In the genomic region with DNA sequence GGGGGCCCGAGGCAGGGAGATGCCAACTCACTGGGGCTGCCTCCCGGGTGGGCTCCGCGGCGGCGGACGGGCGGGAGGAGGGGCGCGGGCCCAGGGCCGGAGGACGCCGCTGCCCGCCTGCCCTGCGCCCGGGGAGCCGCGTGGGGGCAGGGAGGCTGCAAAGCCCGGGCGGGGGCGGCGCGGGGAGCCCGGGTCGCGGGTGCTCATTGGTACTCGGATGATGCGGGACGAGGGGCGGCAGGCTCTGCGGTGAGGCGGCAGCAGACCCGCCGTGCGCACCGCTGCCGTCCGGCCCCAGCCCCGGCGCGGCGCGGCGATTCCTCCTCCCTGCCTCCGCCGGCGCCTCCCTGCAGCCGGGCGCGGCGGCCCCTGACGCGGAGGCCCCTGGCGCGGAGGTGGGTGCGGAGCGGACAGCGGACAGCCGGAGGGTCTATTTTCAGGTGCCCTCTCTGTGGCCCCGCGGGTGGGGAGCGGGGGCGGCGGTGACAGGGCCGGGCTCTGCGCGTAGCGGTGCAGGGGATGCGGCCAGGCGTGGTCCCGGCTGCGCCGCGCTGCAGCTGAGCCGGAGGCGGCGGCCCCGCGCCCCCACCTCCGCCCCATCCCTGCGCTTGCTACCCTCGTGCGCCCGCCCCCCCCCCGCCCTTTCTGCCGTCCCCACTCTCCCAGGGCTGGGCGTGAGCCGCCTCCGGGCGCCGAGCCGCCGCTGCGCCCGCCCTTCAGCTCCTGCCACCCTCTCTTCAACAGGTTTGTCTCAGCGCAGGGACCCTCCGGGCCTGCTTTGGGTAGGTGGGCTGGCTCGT, we compare ENCODE assay signal across 8 cellular contexts. TPM values are rescaled to one million over a fixed set of nuclear protein-coding genes. Genes with fewer than 3 reads are reported as not detected.
DNase-seq lines count a peak whose midpoint lies in the region; ATAC-seq and TF ChIP-seq lines count a peak whose summit lies in the region.

No MANE protein-coding gene starts in this region.

- peaks cover 45% of the 10 kb centered on the region for H3K79me2 ChIP-seq in PC-3 (ENCODE audit: low read length)

- POLR2A ChIA-PET in PC-3 (lab: Charles Lee; ENCODE audit: unreplicated experiment), result no interaction called here

- no peaks in the 10 kb centered on the region for H3K36me3 ChIP-seq in PC-3 (ENCODE audit: low read depth, low read length)
- no peaks in the 10 kb centered on the region for H3K36me3 ChIP-seq in brain microvascular endothelial cell (replicated peaks)
- no peaks in the 10 kb centered on the region for H3K36me3 ChIP-seq in iPS-20b (ENCODE audit: insufficient read depth, low read depth, low read length)
- H3K36me3 ChIP-seq in skeletal muscle tissue (ENCODE audit: control insufficient read depth in 3 of 3, insufficient read depth in 3 of 3, low read length in 3 of 3), result no peaks in the 10 kb centered on the region

- H3K9ac ChIP-seq in PC-3 (ENCODE audit: low read length) (peak overlapping the region; percentile 67), iPS-20b (ENCODE audit: low read depth, low read length) (peak overlapping the region; percentile 78; the same call in 1 of the 2 replicates), skeletal muscle tissue (ENCODE audit: low read depth in 1 of 3, low read length in 3 of 3) (peak overlapping the region; percentile 54 to 82 (median 68))

- H3K9me2 ChIP-seq in PC-3 (replicated peaks; ENCODE audit: low read length), result no peaks in the 10 kb centered on the region

- in situ Hi-C loops in brain microvascular endothelial cell (cut with HindIII; ENCODE audit: low pct_ligation_motif_present, low sequenced_read_pairs), result no loop called here

- H3K27ac ChIP-seq in PC-3 (ENCODE audit: low read length) (peak overlapping the region; percentile 43), brain microvascular endothelial cell (peak overlapping the region; percentile 48), iPS-20b (ENCODE audit: low read length) (no peak overlapping the region), skeletal muscle tissue (ENCODE audit: low read depth, low read length) (peak overlapping the region; percentile 61)

- ATAC-seq in HG02884 (IDR thresholded peaks at IDR 0.05; ENCODE audit: unreplicated experiment) (peak; percentile 34), PC-3 (peak; percentile 25), HG03025 (IDR thresholded peaks at IDR 0.05; ENCODE audit: low FRiP score, unreplicated experiment) (no peak)

- intact Hi-C loops in PC-3 (cut with micrococcal nuclease), result loop anchor here (5.0 to 10.0 kb wide), 3 partner anchors 66 to 252 kb away; no protein-coding TSS in a partner anchor

- peak; percentile 27 to 63 for DNase-seq in NCI-H524 (lab: John Stamatoyannopoulos, UW)
- no peak for DNase-seq in NCI-H524 treated with DMSO at 0.1 percent for 48 hours (lab: John Stamatoyannopoulos, UW)
- peak; percentile 25 for DNase-seq in PC-3
- DNase-seq in brain microvascular endothelial cell, result no peak

- no TSS peak for BruUV-seq in PC-3 (replicated peaks; lab: Mats Ljungman, UMichigan)

- H3K4me1 ChIP-seq in PC-3 (ENCODE audit: insufficient read depth, low read length) (peaks cover 29% of the 10 kb centered on the region), iPS-20b (ENCODE audit: insufficient read depth, low read length) (peaks cover 16% of the 10 kb centered on the region), skeletal muscle tissue (ENCODE audit: control insufficient read depth in 3 of 3, insufficient read depth in 3 of 3, low read length in 3 of 3) (peaks cover 27 to 35% (median 31%) of the 10 kb centered on the region in 3 donors)

- no peak for TF ChIP-seq CTCF in PC-3 (conservative IDR thresholded peaks at IDR 0.05; ENCODE audit: low read depth, low read length)
- no peak for TF ChIP-seq CTCF in brain microvascular endothelial cell (IDR thresholded peaks at IDR 0.05; ENCODE audit: low read depth, low read length, missing control alignments)

- H2AFZ ChIP-seq in PC-3 (ENCODE audit: low read length), result peak overlapping the region; percentile 95

- H3K9me3 ChIP-seq in PC-3 (ENCODE audit: low read length) (no peaks in the 10 kb centered on the region), iPS-20b (ENCODE audit: insufficient read depth, low read depth, low read length) (no peaks in the 10 kb centered on the region), skeletal muscle tissue (ENCODE audit: control insufficient read depth in 3 of 3, low read length in 3 of 3) (no peaks in the 10 kb centered on the region)

- H3F3A ChIP-seq in PC-3 (ENCODE audit: low read length, unreplicated experiment), result no peaks in the 10 kb centered on the region

- H3K27me3 ChIP-seq in PC-3 (ENCODE audit: low read length), result no peaks in the 10 kb centered on the region
- H3K27me3 ChIP-seq in brain microvascular endothelial cell (replicated peaks), result no peaks in the 10 kb centered on the region
- H3K27me3 ChIP-seq in iPS-20b (ENCODE audit: insufficient read depth, low read length), result peaks cover 36% of the 10 kb centered on the region
- H3K27me3 ChIP-seq in skeletal muscle tissue (ENCODE audit: control insufficient read depth in 3 of 3, insufficient read depth in 3 of 3, low read length in 3 of 3), result no peaks in the 10 kb centered on the region

- CTCF ChIA-PET in PC-3 (lab: Charles Lee), result no interaction called here

- H3K4me2 ChIP-seq in PC-3 (ENCODE audit: low read length), result peak overlapping the region; percentile 96

- H4K20me1 ChIP-seq in PC-3 (ENCODE audit: low read length), result peaks cover 9% of the 10 kb centered on the region; the same call in 1 of the 2 replicates

- H3K4me3 ChIP-seq in PC-3 (ENCODE audit: low read length), result peak overlapping the region; percentile 93
- peak overlapping the region; percentile 78 for H3K4me3 ChIP-seq in brain microvascular endothelial cell (ENCODE audit: low read depth, low read length)
- peak overlapping the region; percentile 92 for H3K4me3 ChIP-seq in iPS-20b (ENCODE audit: low read length)
- H3K4me3 ChIP-seq in skeletal muscle tissue (ENCODE audit: low read length in 3 of 3), result peak overlapping the region; percentile 82 to 90 (median 85)

RNA-seq across cellular contexts. Expression of a gene that starts 0.6 kb away (rescaled TPM):
- total RNA-seq in PC-3 (2014; rRNA removed) (202 and 235 TPM in 2 replicates), skeletal muscle tissue (251 TPM)

Comparison
In these comparisons a context has a peak if more than half of its experiments do, and no peak if none do; other contexts are left out.
1. DNase-seq: peak in NCI-H524 (2 of 2) and PC-3 (single experiment); none in NCI-H524 treated with DMSO at 0.1 percent for 48 hours (single experiment) and brain microvascular endothelial cell (single experiment).
2. Peak in every context shown above with its lines, with median percentiles within 50 percentile points of each other: H3K4me3 ChIP-seq and H3K9ac ChIP-seq.